Comparison of ENCODE assay signal across 8 cellular contexts in genomic region chr10:89086801-89087513, GRCh38.
DNase-seq lines count a peak whose midpoint lies in the region; ATAC-seq, FAIRE-seq and TF ChIP-seq lines count a peak whose summit lies in the region.

No MANE protein-coding gene starts in this region.

- intact Hi-C loops in GM12878 (cut with micrococcal nuclease; ENCODE audit: unreplicated experiment): no loop called here
- intact Hi-C loops in left colon (cut with DNase I, micrococcal nuclease): no loop called here
- intact Hi-C loops in CD8-positive, alpha-beta T cell (cut with DNase I, micrococcal nuclease): no loop called here

- TF ChIP-seq CTCF in AG04449 (IDR thresholded peaks at IDR 0.05; ENCODE audit: insufficient read depth, low read length, missing control alignments): no peak
- no peak for TF ChIP-seq CTCF in GM12878 (IDR thresholded peaks at IDR 0.05 in 2 of 3, conservative IDR thresholded peaks at IDR 0.05 in 1 of 3; ENCODE audit: control insufficient read depth in 2 of 3, extremely low read depth in 1 of 3, insufficient read depth in 1 of 3, low read depth in 3 of 3, low read length in 3 of 3)
- no peak for TF ChIP-seq CTCF in CD8-positive, alpha-beta T cell (IDR thresholded peaks at IDR 0.05)

- H3K36me3 Mint-ChIP-seq in CD8-positive, alpha-beta T cell: no peaks in the 10 kb centered on the region

- CTCF ChIA-PET in AG04449 (lab: Yijun Ruan, JAX) (interaction anchor here (0.8 to 2.3 kb wide), 6 partner anchors 9 to 131 kb away, joined by 3 to 5 read pairs (median 3); no protein-coding TSS in a partner anchor), GM12878 (lab: Yijun Ruan, JAX) (interaction anchor here (1.0 to 2.8 kb wide), 5 partner anchors 16 to 154 kb away, joined by 3 to 7 read pairs (median 3); no protein-coding TSS in a partner anchor)
- CTCF ChIA-PET in CD8-positive, alpha-beta T cell (lab: Charles Lee): no interaction called here

- TF ChIP-seq RAD21 in Ishikawa (IDR thresholded peaks at IDR 0.05; ENCODE audit: low read depth): no peak
- TF ChIP-seq RAD21 in GM12878 (IDR thresholded peaks at IDR 0.05; ENCODE audit: insufficient read depth, low read depth, low read length): no peak

- H3K27ac Mint-ChIP-seq in CD8-positive, alpha-beta T cell: no peak overlapping the region

- ATAC-seq in GM12878 (no peak), left colon (no peak)
- ATAC-seq in CD8-positive, alpha-beta T cell: no peak

- no peaks in the 10 kb centered on the region for H3K27me3 ChIP-seq in GM12878 (replicated peaks in 1 of 2; ENCODE audit: control insufficient read depth in 2 of 2, insufficient read depth in 2 of 2, low read length in 1 of 2)
- no peaks in the 10 kb centered on the region for H3K27me3 ChIP-seq in CD8-positive, alpha-beta T cell (ENCODE audit: insufficient read depth, low read length)

- no peak overlapping the region for H3K4me3 Mint-ChIP-seq in CD8-positive, alpha-beta T cell

- no peak overlapping the region for H2AFZ ChIP-seq in GM12878 (ENCODE audit: control insufficient read depth, low read depth, low read length)

- TF ChIP-seq EP300 in Ishikawa (IDR thresholded peaks at IDR 0.05; ENCODE audit: borderline replicate concordance) (no peak), GM12878 (IDR thresholded peaks at IDR 0.05; ENCODE audit: borderline replicate concordance in 1 of 2, control insufficient read depth in 1 of 2, low read depth in 2 of 2, low read length in 2 of 2) (no peak)

- no peak overlapping the region for H3K27ac ChIP-seq in GM12878 (ENCODE audit: control insufficient read depth, insufficient read depth)
- no peak overlapping the region for H3K27ac ChIP-seq in CD8-positive, alpha-beta T cell (ENCODE audit: low read depth, low read length)

- peaks cover 7% of the 10 kb centered on the region; the same call in 1 of the 2 replicates for H3K4me1 ChIP-seq in GM12878 (ENCODE audit: control insufficient read depth, insufficient read depth, low read length)
- H3K4me1 ChIP-seq in CD8-positive, alpha-beta T cell (ENCODE audit: insufficient read depth, low read length): peaks cover 12% of the 10 kb centered on the region

- H3K9me3 ChIP-seq in GM12878 (replicated peaks; ENCODE audit: control insufficient read depth, insufficient read depth, low read length): no peaks in the 10 kb centered on the region
- H3K9me3 ChIP-seq in CD8-positive, alpha-beta T cell (ENCODE audit: low read length): no peaks in the 10 kb centered on the region

- no peaks in the 10 kb centered on the region for H3K36me3 ChIP-seq in GM12878 (ENCODE audit: control insufficient read depth in 2 of 2, insufficient read depth in 2 of 2, low read length in 1 of 2)
- no peaks in the 10 kb centered on the region for H3K36me3 ChIP-seq in CD8-positive, alpha-beta T cell (ENCODE audit: insufficient read depth, low read length)

- peaks cover 6% of the 10 kb centered on the region for H3K4me1 Mint-ChIP-seq in CD8-positive, alpha-beta T cell (ENCODE audit: low read depth)

- 71% methylated on average over 13 of the region's 13 CpGs for WGBS in GM12878 (ENCODE audit: insufficient coverage, insufficient replicate concordance, low lambda C conversion rate, missing lambda C conversion rate)

- SMC1A ChIA-PET in GM12878 (lab: Charles Lee; ENCODE audit: uncharacterized antibody, unreplicated experiment): interaction anchor here (1.0 kb wide), 1 partner anchor 58 kb away, joined by 3 read pairs; no protein-coding TSS in a partner anchor

- no peaks in the 10 kb centered on the region for H4K20me1 ChIP-seq in GM12878 (ENCODE audit: control insufficient read depth, insufficient read depth)

- H3K4me2 ChIP-seq in GM12878 (ENCODE audit: control insufficient read depth, insufficient read depth): no peak overlapping the region

- DNase-seq in AG04449 (ENCODE audit: low read depth, low spot score) (peak; percentile 91), GM12878 (ENCODE audit: low read depth, low spot score) (no peak), left colon (peak; percentile 25 to 50), ureter (ENCODE audit: low spot score) (peak; percentile 54), SHP77 treated with DMSO at 0.1 percent for 48 hours (lab: John Stamatoyannopoulos, UW) (no peak), HT-29 (ENCODE audit: low spot score) (no peak)
- no peak for DNase-seq in CD8-positive, alpha-beta T cell

- no peak overlapping the region for H3K9ac ChIP-seq in GM12878 (ENCODE audit: control insufficient read depth, insufficient read depth, low read length)

- no peaks in the 10 kb centered on the region for H3K79me2 ChIP-seq in GM12878 (ENCODE audit: control insufficient read depth, insufficient read depth, low read length)

- in situ Hi-C loops in GM12878 (cut with MboI): no loop called here

- H3K27me3 Mint-ChIP-seq in CD8-positive, alpha-beta T cell (ENCODE audit: low read depth): no peaks in the 10 kb centered on the region

- no peak for TF ChIP-seq POLR2A in GM12878 (IDR thresholded peaks at IDR 0.05; ENCODE audit: low read depth, low read length)

- no peak overlapping the region for H3K4me3 ChIP-seq in AG04449 (ENCODE audit: low read depth, low read length)
- no peak overlapping the region for H3K4me3 ChIP-seq in GM12878
- H3K4me3 ChIP-seq in CD8-positive, alpha-beta T cell (ENCODE audit: low read depth, low read length): no peak overlapping the region

- POLR2A ChIA-PET in AG04449 (lab: Yijun Ruan, JAX) (interaction anchor here (0.6 to 1.5 kb wide), 4 partner anchors 8 to 164 kb away, joined by 4 to 9 read pairs (median 4); partner anchors contain the start of gene CH25H), GM12878 (lab: Charles Lee) (no interaction called here)
- POLR2A ChIA-PET in CD8-positive, alpha-beta T cell (lab: Charles Lee): interaction anchor here (0.8 to 1.2 kb wide), 2 partner anchors 11 to 67 kb away, joined by 3 to 4 read pairs; no protein-coding TSS in a partner anchor

- RAD21 ChIA-PET in GM12878 (lab: Charles Lee; ENCODE audit: unreplicated experiment): no interaction called here

- no TSS peak for BruUV-seq in GM12878 (replicated peaks; lab: Mats Ljungman, UMichigan)

- no peaks in the 10 kb centered on the region for H3K9me3 Mint-ChIP-seq in CD8-positive, alpha-beta T cell

- no peak for FAIRE-seq in GM12878 (lab: Jason Lieb, UNC)

TF ChIP-seq in Ishikawa, 13 proteins besides CTCF, POLR2A, EP300 and RAD21 (continues in another document):
- TF ChIP-seq CEBPB (IDR thresholded peaks at IDR 0.05): peak; percentile 31; the same call in 1 of the 2 replicates
- no peak for TF ChIP-seq REST (IDR thresholded peaks at IDR 0.05; ENCODE audit: low read depth)
- no peak for TF ChIP-seq FOXM1 (IDR thresholded peaks at IDR 0.05; ENCODE audit: borderline replicate concordance, low read depth)
- no peak for TF ChIP-seq YY1 (IDR thresholded peaks at IDR 0.05; ENCODE audit: low read depth)

TF ChIP-seq in GM12878, 131 proteins besides CTCF, POLR2A, EP300 and RAD21:
- TF ChIP-seq IRF3 (IDR thresholded peaks at IDR 0.05) (no peak), USF1 (IDR thresholded peaks at IDR 0.05; ENCODE audit: borderline replicate concordance, extremely low read length, insufficient read depth, low read depth, low read length) (peak; percentile 35), SIX5 (IDR thresholded peaks at IDR 0.05; ENCODE audit: low read depth, low read length, severe bottlenecking) (no peak), PAX5 (IDR thresholded peaks at IDR 0.05; ENCODE audit: borderline replicate concordance, low read depth, low read length) (no peak), ZBTB33 (IDR thresholded peaks at IDR 0.05) (no peak)

Comparison
In these comparisons a context has a peak if more than half of its experiments do, and no peak if none do; other contexts are left out.
1. DNase-seq: peak in AG04449 (single experiment), left colon (2 of 2) and ureter (single experiment); none in GM12878 (single experiment), SHP77 treated with DMSO at 0.1 percent for 48 hours (single experiment), HT-29 (single experiment) and CD8-positive, alpha-beta T cell (0 of 7).